Comparison of ENCODE assay signal across 13 cellular contexts in genomic region chr1:34818862-34819261, GRCh38. TPM values are rescaled to one million over a fixed set of nuclear protein-coding genes. Genes with fewer than 3 reads are reported as not detected.
"Had no signal": no experiment of that assay in that cellular context is flagged by ENCODE, and none has a peak within 500 bp of the region (broad histone marks: within the 10 kb centered on the region; RNA-seq: fewer than 3 reads in every experiment).

No MANE protein-coding gene starts in this region.

RNA-seq across cellular contexts. Expression of gene GJA4, which starts 26.1 kb away (rescaled TPM):
- total RNA-seq: activated B cell treated with CpG ODN at 0.5 μM for 24 hours; activated CD4-positive, alpha-beta memory T cell treated with anti-CD3 and anti-CD28 coated beads for 36 hours; activated CD4-positive, alpha-beta memory T cell treated with anti-CD3 and anti-CD28 coated beads, Interleukin-2, amount 10 ng/mL, durations not matched to agents 7 days and 5 days; activated CD4-positive, alpha-beta T cell treated with anti-CD3 and anti-CD28 coated beads for 36 hours; activated CD4-positive, alpha-beta T cell treated with anti-CD3 and anti-CD28 coated beads, Interleukin-2, amount 10 ng/mL, durations not matched to agents 24 days and 14 days; activated CD4-positive, alpha-beta T cell treated with anti-CD3 and anti-CD28 coated beads, Interleukin-2, amount 10 ng/mL, durations not matched to agents 7 days and 5 days; activated CD8-positive, alpha-beta memory T cell treated with anti-CD3 and anti-CD28 coated beads for 36 hours; activated CD8-positive, alpha-beta memory T cell treated with anti-CD3 and anti-CD28 coated beads, Interleukin-2, amount 10 ng/mL, durations not matched to agents 7 days and 5 days; activated CD8-positive, alpha-beta T cell treated with anti-CD3 and anti-CD28 coated beads for 36 hours; activated CD8-positive, alpha-beta T cell treated with anti-CD3 and anti-CD28 coated beads, Interleukin-2, amount 10 ng/mL, durations not matched to agents 7 days and 5 days; T-helper 2 cell treated with Interferon-gamma antibody and Interleukin-4, amounts not matched to agents 100 ng/mL and 5 ng/mL, for 36 hours had no signal

RNA-seq across cellular contexts. Expression of gene GJB3, which starts 37.8 kb away (rescaled TPM):
- total RNA-seq: activated B cell treated with CpG ODN at 0.5 μM for 24 hours; activated CD4-positive, alpha-beta memory T cell treated with anti-CD3 and anti-CD28 coated beads for 36 hours; activated CD4-positive, alpha-beta memory T cell treated with anti-CD3 and anti-CD28 coated beads, Interleukin-2, amount 10 ng/mL, durations not matched to agents 7 days and 5 days; activated CD4-positive, alpha-beta T cell treated with anti-CD3 and anti-CD28 coated beads for 36 hours; activated CD4-positive, alpha-beta T cell treated with anti-CD3 and anti-CD28 coated beads, Interleukin-2, amount 10 ng/mL, durations not matched to agents 24 days and 14 days; activated CD4-positive, alpha-beta T cell treated with anti-CD3 and anti-CD28 coated beads, Interleukin-2, amount 10 ng/mL, durations not matched to agents 7 days and 5 days; activated CD8-positive, alpha-beta memory T cell treated with anti-CD3 and anti-CD28 coated beads for 36 hours; activated CD8-positive, alpha-beta memory T cell treated with anti-CD3 and anti-CD28 coated beads, Interleukin-2, amount 10 ng/mL, durations not matched to agents 7 days and 5 days; activated CD8-positive, alpha-beta T cell treated with anti-CD3 and anti-CD28 coated beads for 36 hours; activated CD8-positive, alpha-beta T cell treated with anti-CD3 and anti-CD28 coated beads, Interleukin-2, amount 10 ng/mL, durations not matched to agents 7 days and 5 days; T-helper 1 cell treated with Interleukin-12 subunit alpha and Interleukin-12 subunit beta and Interleukin-4 antibody, amounts not matched to agents 30 ng/mL and 1 ng/mL, for 36 hours; T-helper 17 cell; T-helper 2 cell treated with Interferon-gamma antibody and Interleukin-4, amounts not matched to agents 100 ng/mL and 5 ng/mL, for 36 hours had no signal

RNA-seq across cellular contexts. Expression of gene GJB4, which starts 59.3 kb away (rescaled TPM):
- total RNA-seq: activated B cell treated with CpG ODN at 0.5 μM for 24 hours; activated CD4-positive, alpha-beta memory T cell treated with anti-CD3 and anti-CD28 coated beads for 36 hours; activated CD4-positive, alpha-beta memory T cell treated with anti-CD3 and anti-CD28 coated beads, Interleukin-2, amount 10 ng/mL, durations not matched to agents 7 days and 5 days; activated CD4-positive, alpha-beta T cell treated with anti-CD3 and anti-CD28 coated beads for 36 hours; activated CD4-positive, alpha-beta T cell treated with anti-CD3 and anti-CD28 coated beads, Interleukin-2, amount 10 ng/mL, durations not matched to agents 24 days and 14 days; activated CD4-positive, alpha-beta T cell treated with anti-CD3 and anti-CD28 coated beads, Interleukin-2, amount 10 ng/mL, durations not matched to agents 7 days and 5 days; activated CD8-positive, alpha-beta memory T cell treated with anti-CD3 and anti-CD28 coated beads for 36 hours; activated CD8-positive, alpha-beta memory T cell treated with anti-CD3 and anti-CD28 coated beads, Interleukin-2, amount 10 ng/mL, durations not matched to agents 7 days and 5 days; activated CD8-positive, alpha-beta T cell treated with anti-CD3 and anti-CD28 coated beads for 36 hours; activated CD8-positive, alpha-beta T cell treated with anti-CD3 and anti-CD28 coated beads, Interleukin-2, amount 10 ng/mL, durations not matched to agents 7 days and 5 days; T-helper 1 cell treated with Interleukin-12 subunit alpha and Interleukin-12 subunit beta and Interleukin-4 antibody, amounts not matched to agents 30 ng/mL and 1 ng/mL, for 36 hours; T-helper 17 cell; T-helper 2 cell treated with Interferon-gamma antibody and Interleukin-4, amounts not matched to agents 100 ng/mL and 5 ng/mL, for 36 hours had no signal
